Comparison of ENCODE assay signal across 14 cellular contexts in genomic region chr1:201172999-201173610, GRCh38. TPM values are rescaled to one million over a fixed set of nuclear protein-coding genes. Genes with fewer than 3 reads are reported as not detected.
A peak's percentile ranks its signal among the peaks of the same experiment; 100 is the strongest.
DNase-seq lines count a peak whose midpoint lies in the region; FAIRE-seq and TF ChIP-seq lines count a peak whose summit lies in the region.
"Had no signal": no experiment of that assay in that cellular context is flagged by ENCODE, and none has a peak within 500 bp of the region (broad histone marks: within the 10 kb centered on the region; RNA-seq: fewer than 3 reads in every experiment).

No MANE protein-coding gene starts in this region.

- no peak for TF ChIP-seq POLR2A in NB4 (IDR thresholded peaks at IDR 0.05; ENCODE audit: extremely low read depth, insufficient read length)

- H4K5ac ChIP-seq in H9 (ENCODE audit: insufficient read length, low read depth, low read length) = no peak overlapping the region

- no peak overlapping the region for H3K27ac ChIP-seq in H9 (ENCODE audit: insufficient read length, low read depth, low read length)
- H3K27ac ChIP-seq: left ventricle myocardium inferior had no signal

- DNase-seq in activated effector memory CD4-positive, alpha-beta T cell treated with anti-CD3 and anti-CD28 coated beads, Interleukin-2, amount 50 U/mL, for 16 hours = peak; percentile 48
- no peak for DNase-seq in activated effector memory CD4-positive, alpha-beta T cell treated with Interleukin-2 at 50 U/mL for 16 hours
- peak; percentile 26 for DNase-seq in NB4 (ENCODE audit: low read depth)
- DNase-seq in bronchial epithelial cell (ENCODE audit: low read depth) = peak; percentile 93
- no peak for DNase-seq in neural crest cell (ENCODE audit: low read depth, low spot score)
- no peak for DNase-seq in foreskin melanocyte
- DNase-seq in NCI-H146 treated with DMSO at 0.1 percent for 48 hours (lab: John Stamatoyannopoulos, UW; ENCODE audit: unreplicated experiment) = no peak
- no peak for DNase-seq in H9
- DNase-seq: activated gamma-delta T cell treated with Interleukin-2 at 50 U/mL for 16 hours, cortex of kidney, left ventricle myocardium inferior, NCI-H446 treated with DMSO at 0.1 percent for 48 hours had no signal

- H3K9me3 ChIP-seq in H9 (ENCODE audit: control insufficient read depth, low read depth, low read length) = no peaks in the 10 kb centered on the region
- H3K9me3 ChIP-seq: left ventricle myocardium inferior had no signal

- H3K79me2 ChIP-seq in H9 (ENCODE audit: insufficient read depth, low read length) = no peaks in the 10 kb centered on the region

- H3K9ac ChIP-seq in H9 (ENCODE audit: extremely low read depth, insufficient read length, low read length) = no peak overlapping the region

- H3K4me3 Mint-ChIP-seq in neural crest cell (peak overlapping the region; percentile 72), H9 (no peak overlapping the region)

- no peak overlapping the region for H3K56ac ChIP-seq in H9 (ENCODE audit: insufficient read length, low read depth, low read length)

- no peak overlapping the region for H3K4me2 ChIP-seq in H9 (ENCODE audit: insufficient read depth, insufficient read length, low read length)

- no peaks in the 10 kb centered on the region for H3K36me3 Mint-ChIP-seq in neural crest cell (ENCODE audit: low read depth)
- no peaks in the 10 kb centered on the region for H3K36me3 Mint-ChIP-seq in H9 (ENCODE audit: insufficient read depth in 1 of 3, low read depth in 3 of 3)

- no peak overlapping the region for H3K27ac Mint-ChIP-seq in neural crest cell (ENCODE audit: unreplicated experiment)
- H3K27ac Mint-ChIP-seq in H9 = no peak overlapping the region

- no peaks in the 10 kb centered on the region for H3K36me3 ChIP-seq in bronchial epithelial cell (ENCODE audit: control insufficient read depth, insufficient read depth, low read length)
- H3K36me3 ChIP-seq: left ventricle myocardium inferior had no signal

- H2AFZ ChIP-seq in H9 (ENCODE audit: low read length) = no peak overlapping the region

- no peak overlapping the region for H4K91ac ChIP-seq in H9 (ENCODE audit: insufficient read length, low read depth, low read length)

- H3K4me3 ChIP-seq in NB4 (ENCODE audit: low read depth, low read length) = no peak overlapping the region
- no peak overlapping the region for H3K4me3 ChIP-seq in bronchial epithelial cell (ENCODE audit: low read depth, low read length)
- H3K4me3 ChIP-seq: left ventricle myocardium inferior had no signal

- no peak for FAIRE-seq in bronchial epithelial cell (lab: Jason Lieb, UNC)

- no peak overlapping the region for H3T11ph ChIP-seq in H9 (ENCODE audit: low read length)

- no peak overlapping the region for H2BK15ac ChIP-seq in H9 (ENCODE audit: low read depth, low read length)

- H3K4ac ChIP-seq in H9 (ENCODE audit: low read depth, low read length) = no peak overlapping the region

- H3K14ac ChIP-seq in H9 (ENCODE audit: insufficient read depth, low read length) = no peak overlapping the region

- no CpG with 5 or more reads among the region's 4 CpGs for WGBS in H9 (ENCODE audit: extremely low coverage, insufficient read length, low lambda C conversion rate)

- H3K27me3 ChIP-seq in bronchial epithelial cell (ENCODE audit: control insufficient read depth, insufficient read depth, low read length) (no peaks in the 10 kb centered on the region), H9 (ENCODE audit: insufficient read depth, low read length) (no peaks in the 10 kb centered on the region)

- no peak overlapping the region for H3K18ac ChIP-seq in H9 (ENCODE audit: insufficient read length, low read depth, low read length)

- no peaks in the 10 kb centered on the region for H3K79me1 ChIP-seq in H9 (ENCODE audit: insufficient read depth, low read depth, low read length, poor library complexity, severe bottlenecking)

- no peak overlapping the region for H2BK20ac ChIP-seq in H9 (ENCODE audit: low read depth, low read length, poor library complexity, severe bottlenecking)

- H3K9me3 Mint-ChIP-seq in neural crest cell (no peaks in the 10 kb centered on the region), H9 (peaks cover 0 to 3% of the 10 kb centered on the region in 2 experiments; a peak in 2 of 5 replicates)

- no peak overlapping the region for H2BK120ac ChIP-seq in H9 (ENCODE audit: low read depth, low read length, poor library complexity, severe bottlenecking)

- H4K8ac ChIP-seq in H9 (replicated peaks; ENCODE audit: insufficient read length, low read depth, low read length) = no peak overlapping the region

- no peaks in the 10 kb centered on the region for H4K20me1 ChIP-seq in H9 (ENCODE audit: control insufficient read depth, insufficient read depth, insufficient read length)

- H3K27me3 Mint-ChIP-seq in neural crest cell (ENCODE audit: low read depth) = peaks cover 4% of the 10 kb centered on the region
- H3K27me3 Mint-ChIP-seq in H9 (ENCODE audit: low read depth) = peaks cover 29% of the 10 kb centered on the region

- H3K23ac ChIP-seq in H9 (ENCODE audit: insufficient read length, low read depth, low read length) = no peak overlapping the region

- H3K4me1 ChIP-seq in H9 (ENCODE audit: insufficient read depth, low read length) = no peaks in the 10 kb centered on the region

- H2BK12ac ChIP-seq in H9 (ENCODE audit: insufficient read length, low read depth, low read length) = no peak overlapping the region

- H2BK5ac ChIP-seq in H9 (ENCODE audit: insufficient read length, low read length) = no peak overlapping the region

- peaks cover 8% of the 10 kb centered on the region for H3K23me2 ChIP-seq in H9 (ENCODE audit: insufficient read length, low read depth, low read length, poor library complexity, severe bottlenecking)

- no peak for TF ChIP-seq CTCF in NB4 (IDR thresholded peaks at IDR 0.05; ENCODE audit: low read depth, low read length)
- no peak for TF ChIP-seq CTCF in bronchial epithelial cell (IDR thresholded peaks at IDR 0.05; ENCODE audit: insufficient read depth, low read length, severe bottlenecking)
- no peak for TF ChIP-seq CTCF in neural crest cell (conservative IDR thresholded peaks at IDR 0.05)
- TF ChIP-seq CTCF in H9 (conservative IDR thresholded peaks at IDR 0.05) = no peak

- no peak overlapping the region for H2AK5ac ChIP-seq in H9 (ENCODE audit: insufficient read length, low read length)

- H3K4me1 Mint-ChIP-seq in neural crest cell (peaks cover 18% of the 10 kb centered on the region), H9 (peaks cover 28 to 32% of the 10 kb centered on the region in 2 experiments)

RNA-seq across cellular contexts. Expression of gene IGFN1, which starts 17.5 kb away (rescaled TPM):
- under 0.01 and 0.26 TPM in 2 replicates for total RNA-seq in bronchial epithelial cell
- not detected in 2 replicates for total RNA-seq in neural crest cell
- total RNA-seq in H9 (2021) = not detected in 2 replicates
- total RNA-seq: left ventricle myocardium inferior had no signal

RNA-seq across cellular contexts. Expression of gene TMEM9, which starts 18.8 kb away (rescaled TPM):
- 66.9 and 104 TPM in 2 replicates for total RNA-seq in bronchial epithelial cell
- total RNA-seq in neural crest cell = 78.1 and 89.4 TPM in 2 replicates
- total RNA-seq in H9 (2021) = 86.4 and 93.4 TPM in 2 replicates

RNA-seq across cellular contexts. Expression of gene ASCL5, which starts 46.1 kb away (rescaled TPM):
- total RNA-seq in bronchial epithelial cell (under 0.01 and 0.13 TPM in 2 replicates), neural crest cell (not detected in 2 replicates), H9 (2021) (0.15 and 0.31 TPM in 2 replicates)
- total RNA-seq: Daoy, left ventricle myocardium inferior, omental fat pad had no signal

Comparison
In these comparisons a context has a peak if more than half of its experiments do, and no peak if none do; other contexts are left out.
1. DNase-seq: peak in activated effector memory CD4-positive, alpha-beta T cell treated with anti-CD3 and anti-CD28 coated beads, Interleukin-2, amount 50 U/mL, for 16 hours (single experiment), NB4 (single experiment) and bronchial epithelial cell (single experiment); none in activated effector memory CD4-positive, alpha-beta T cell treated with Interleukin-2 at 50 U/mL for 16 hours (single experiment), neural crest cell (single experiment), foreskin melanocyte (single experiment), NCI-H146 treated with DMSO at 0.1 percent for 48 hours (single experiment) and H9 (single experiment).